8 cellular contexts compared by ENCODE assay signal in the genomic region with DNA sequence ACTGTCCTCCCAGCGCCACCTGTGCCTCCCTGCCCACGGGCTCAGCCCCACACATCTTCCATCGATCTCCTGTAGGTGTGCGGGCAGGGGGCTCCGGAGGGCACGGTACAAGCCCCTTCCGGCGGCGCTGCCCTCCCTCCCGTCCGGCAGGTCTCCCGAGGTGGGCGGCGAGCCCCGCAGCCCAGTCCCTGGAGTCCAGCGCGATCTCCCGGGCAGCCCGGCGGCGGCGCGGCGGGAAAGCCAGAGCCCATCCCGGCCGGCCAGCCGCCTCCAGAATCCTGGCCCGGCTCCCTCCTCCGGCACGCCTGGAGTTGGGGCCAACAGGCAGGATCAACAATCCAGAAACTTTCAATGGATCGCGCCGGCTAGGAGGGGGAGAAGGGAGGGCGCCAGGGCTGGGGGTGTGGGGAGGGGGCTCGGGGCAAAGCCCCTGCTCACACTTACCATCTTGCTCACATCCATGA.
DNase-seq lines count a peak whose midpoint lies in the region; ATAC-seq and TF ChIP-seq lines count a peak whose summit lies in the region.

No MANE protein-coding gene starts in this region.

- 2% methylated on average over 21 of the region's 35 CpGs; no CpG with 5 or more reads in 1 of the 2 donors for WGBS in body of pancreas, 2 donors

- peaks cover 17% of the 10 kb centered on the region for H3K4me1 ChIP-seq in body of pancreas

- H3K9me3 ChIP-seq in body of pancreas = no peaks in the 10 kb centered on the region
- H3K9me3 ChIP-seq in iPS-18c (ENCODE audit: control insufficient read depth, insufficient read depth, low read length) = peaks cover 3% of the 10 kb centered on the region

- TF ChIP-seq CTCF in body of pancreas (IDR thresholded peaks at IDR 0.05) = no peak

- H3K27me3 ChIP-seq in body of pancreas = no peaks in the 10 kb centered on the region

- H3K27ac ChIP-seq in body of pancreas = peak overlapping the region in 3 of 4 donors; percentile 38 to 66 (median 50)

- no peaks in the 10 kb centered on the region for H3K36me3 ChIP-seq in body of pancreas (replicated peaks in 1 of 2; ENCODE audit: insufficient read depth in 1 of 2, low read depth in 2 of 2)

- ATAC-seq in body of pancreas (peak; percentile 62), sciatic nerve (peak; percentile 68), GM18505 (IDR thresholded peaks at IDR 0.05; ENCODE audit: unreplicated experiment) (no peak), HG03045 (IDR thresholded peaks at IDR 0.05; ENCODE audit: unreplicated experiment) (no peak)

- intact Hi-C loops in body of pancreas (cut with DNase I) (no loop called here), sciatic nerve (cut with DNase I) (no loop called here)

- H3K4me3 ChIP-seq in body of pancreas = peak overlapping the region; percentile 21 to 60
- peak overlapping the region; percentile 97 for H3K4me3 ChIP-seq in iPS-18c (ENCODE audit: insufficient read depth, low read depth, low read length)

- TF ChIP-seq POLR2A in body of pancreas (IDR thresholded peaks at IDR 0.05) (no peak), GM18505 (IDR thresholded peaks at IDR 0.05; ENCODE audit: borderline replicate concordance, extremely low read depth, insufficient read depth, insufficient read length) (no peak)

- DNase-seq in DMS53 (lab: John Stamatoyannopoulos, UW) (peak; percentile 81), M059J (ENCODE audit: low read depth) (peak; percentile 63), body of pancreas (peak; percentile 43 to 64 (median 52)), sciatic nerve (ENCODE audit: low spot score) (peak; percentile 74), NOMO-1 treated with dmso at 0.1 percent for 144 hours (lab: John Stamatoyannopoulos, UW; ENCODE audit: unreplicated experiment) (no peak)

Comparison
In these comparisons a context has a peak if more than half of its experiments do, and no peak if none do; other contexts are left out.
1. ATAC-seq: peak in body of pancreas (single experiment) and sciatic nerve (single experiment); none in GM18505 (single experiment) and HG03045 (single experiment).